Comparison of ENCODE assay signal across 22 cellular contexts in genomic region chr13:80527400-80527799, GRCh38.
"Had no signal": no experiment of that assay in that cellular context is flagged by ENCODE, and none has a peak within 500 bp of the region (broad histone marks: within the 10 kb centered on the region; RNA-seq: fewer than 3 reads in every experiment).

No MANE protein-coding gene starts in this region.

- H3K36me3 ChIP-seq: esophagus squamous epithelium, heart right ventricle, neutrophil, spleen, tibial artery, upper lobe of left lung, uterus had no signal

- H3K27me3 Mint-ChIP-seq: dendritic cell treated with granulocyte-macrophage colony-stimulating factor and Interleukin-4, amounts not matched to agents 40 ng/mL and 50 ng/mL, for 4 days; effector memory CD8-positive, alpha-beta T cell; naive thymus-derived CD4-positive, alpha-beta T cell; stimulated activated memory B cell treated with anti-CD40 and anti-IgM and Interleukin-4, amounts not matched to agents 10 μg/mL and 1 μg/mL and 100 μg/mL, for 72 hours; stimulated activated naive CD8-positive, alpha-beta T cell treated with anti-CD3 and anti-CD28 coated beads, Interleukin-15, Interleukin-2, amounts not matched to agents 100 ng/mL and 50 ng/mL, for 24 hours had no signal

- H3K4me3 ChIP-seq: esophagus squamous epithelium, heart right ventricle, spleen, tibial artery, upper lobe of left lung, uterus had no signal

- H3K27ac Mint-ChIP-seq: dendritic cell treated with granulocyte-macrophage colony-stimulating factor and Interleukin-4, amounts not matched to agents 40 ng/mL and 50 ng/mL, for 4 days; effector memory CD8-positive, alpha-beta T cell; naive thymus-derived CD4-positive, alpha-beta T cell; nephron progenitor cell; stimulated activated memory B cell treated with anti-CD40 and anti-IgM and Interleukin-4, amounts not matched to agents 10 μg/mL and 1 μg/mL and 100 μg/mL, for 72 hours; stimulated activated naive CD8-positive, alpha-beta T cell treated with anti-CD3 and anti-CD28 coated beads, Interleukin-15, Interleukin-2, amounts not matched to agents 100 ng/mL and 50 ng/mL, for 24 hours had no signal

- H3K4me1 ChIP-seq: esophagus squamous epithelium, heart right ventricle, spleen, upper lobe of left lung, uterus had no signal

- H3K27ac ChIP-seq: esophagus squamous epithelium, heart right ventricle, neutrophil, spleen, tibial artery, upper lobe of left lung, uterus had no signal

- H3K27me3 ChIP-seq: esophagus squamous epithelium, heart right ventricle, neutrophil, spleen, tibial artery, upper lobe of left lung, uterus had no signal

- FAIRE-seq: frontal cortex, islet of Langerhans had no signal

- H3K36me3 Mint-ChIP-seq: naive thymus-derived CD4-positive, alpha-beta T cell; stimulated activated memory B cell treated with anti-CD40 and anti-IgM and Interleukin-4, amounts not matched to agents 10 μg/mL and 1 μg/mL and 100 μg/mL, for 72 hours had no signal

- ATAC-seq: effector memory CD8-positive, alpha-beta T cell; heart right ventricle; naive thymus-derived CD4-positive, alpha-beta T cell; sciatic nerve had no signal

- H3K4me1 Mint-ChIP-seq: naive thymus-derived CD4-positive, alpha-beta T cell; nephron progenitor cell; stimulated activated memory B cell treated with anti-CD40 and anti-IgM and Interleukin-4, amounts not matched to agents 10 μg/mL and 1 μg/mL and 100 μg/mL, for 72 hours had no signal

- DNase-seq: effector memory CD8-positive, alpha-beta T cell; esophagus squamous epithelium; heart right ventricle; hypothalamus; kidney glomerular epithelial cell; naive thymus-derived CD4-positive, alpha-beta T cell; nephron progenitor cell; posterior cingulate gyrus; spleen; stimulated activated CD4-positive, alpha-beta T cell treated with anti-CD3 and anti-CD28 coated beads, Interleukin-15, amount 100 ng/mL, for 24 hours; stimulated activated CD4-positive, alpha-beta T cell treated with anti-CD3 and anti-CD28 coated beads, Interleukin-1b, Interleukin-23, amount 100 ng/mL, for 48 hours; stimulated activated CD4-positive, alpha-beta T cell treated with anti-CD3 and anti-CD28 coated beads, Interleukin-4, amount 100 ng/mL, for 24 hours; tibial artery; upper lobe of left lung; uterus had no signal

- H3K4me3 Mint-ChIP-seq: dendritic cell treated with granulocyte-macrophage colony-stimulating factor and Interleukin-4, amounts not matched to agents 40 ng/mL and 50 ng/mL, for 4 days; effector memory CD8-positive, alpha-beta T cell; naive thymus-derived CD4-positive, alpha-beta T cell; nephron progenitor cell; stimulated activated memory B cell treated with anti-CD40 and anti-IgM and Interleukin-4, amounts not matched to agents 10 μg/mL and 1 μg/mL and 100 μg/mL, for 72 hours; stimulated activated naive CD8-positive, alpha-beta T cell treated with anti-CD3 and anti-CD28 coated beads, Interleukin-15, Interleukin-2, amounts not matched to agents 100 ng/mL and 50 ng/mL, for 24 hours had no signal

- H3K9me3 ChIP-seq: neutrophil, upper lobe of left lung, uterus had no signal
